1 cellular context compared by ENCODE assay signal in the genomic region with DNA sequence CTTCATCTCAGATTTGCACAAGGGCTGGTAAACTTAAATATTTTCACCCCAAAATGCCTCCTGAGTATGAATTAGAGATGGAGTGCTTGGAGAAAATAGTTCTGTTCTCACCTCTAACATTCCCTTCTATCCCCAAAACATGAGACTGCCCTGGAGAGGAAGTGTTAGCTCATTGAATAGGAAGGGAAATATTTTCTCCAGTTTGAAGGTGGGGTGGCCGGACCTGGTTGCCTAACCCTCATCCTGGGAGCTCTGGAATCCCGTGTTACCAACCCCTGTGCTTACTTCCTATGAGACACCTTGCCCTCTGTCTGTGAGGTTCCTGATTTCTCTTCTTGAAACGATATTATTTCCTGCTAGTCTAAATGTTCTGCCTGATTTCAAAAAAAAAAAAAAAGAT.
TF ChIP-seq lines count a peak whose summit lies in the region.

No MANE protein-coding gene starts in this region.

TF ChIP-seq in HepG2, 621 proteins besides CTCF, POLR2A, EP300 and RAD21:
- TF ChIP-seq MTA3 (CRISPR knock-in tag; IDR thresholded peaks at IDR 0.05) (no peak), MXD4 (CRISPR knock-in tag; IDR thresholded peaks at IDR 0.05) (no peak), ZNF337 (CRISPR knock-in tag; IDR thresholded peaks at IDR 0.05; ENCODE audit: borderline replicate concordance, low read depth) (no peak), FOXJ3 (CRISPR knock-in tag; IDR thresholded peaks at IDR 0.05; ENCODE audit: borderline replicate concordance) (no peak), ZNF562 (CRISPR knock-in tag; IDR thresholded peaks at IDR 0.05; ENCODE audit: borderline replicate concordance) (no peak), ZIK1 (CRISPR knock-in tag; IDR thresholded peaks at IDR 0.05; ENCODE audit: borderline replicate concordance, low read depth) (no peak), RFX5 (IDR thresholded peaks at IDR 0.05; ENCODE audit: low read depth, low read length) (no peak), ZEB1 (IDR thresholded peaks at IDR 0.05; ENCODE audit: insufficient replicate concordance, low read depth) (no peak), RAD51 (IDR thresholded peaks at IDR 0.05; ENCODE audit: borderline replicate concordance) (no peak), NFE2L2 (IDR thresholded peaks at IDR 0.05; ENCODE audit: low read length) (no peak), ZNF225 (CRISPR knock-in tag; IDR thresholded peaks at IDR 0.05) (no peak), RBAK (CRISPR knock-in tag; IDR thresholded peaks at IDR 0.05) (no peak), IKZF4 (CRISPR knock-in tag; IDR thresholded peaks at IDR 0.05; ENCODE audit: borderline replicate concordance, low read depth, not compliant biosample characterization) (no peak), SNAPC2 (CRISPR knock-in tag; IDR thresholded peaks at IDR 0.05) (no peak), KDM3A (CRISPR knock-in tag; IDR thresholded peaks at IDR 0.05; ENCODE audit: low read depth) (no peak)
- TF ChIP-seq, protein P1, sequence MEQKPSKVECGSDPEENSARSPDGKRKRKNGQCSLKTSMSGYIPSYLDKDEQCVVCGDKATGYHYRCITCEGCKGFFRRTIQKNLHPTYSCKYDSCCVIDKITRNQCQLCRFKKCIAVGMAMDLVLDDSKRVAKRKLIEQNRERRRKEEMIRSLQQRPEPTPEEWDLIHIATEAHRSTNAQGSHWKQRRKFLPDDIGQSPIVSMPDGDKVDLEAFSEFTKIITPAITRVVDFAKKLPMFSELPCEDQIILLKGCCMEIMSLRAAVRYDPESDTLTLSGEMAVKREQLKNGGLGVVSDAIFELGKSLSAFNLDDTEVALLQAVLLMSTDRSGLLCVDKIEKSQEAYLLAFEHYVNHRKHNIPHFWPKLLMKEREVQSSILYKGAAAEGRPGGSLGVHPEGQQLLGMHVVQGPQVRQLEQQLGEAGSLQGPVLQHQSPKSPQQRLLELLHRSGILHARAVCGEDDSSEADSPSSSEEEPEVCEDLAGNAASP (CRISPR knock-in tag; IDR thresholded peaks at IDR 0.05; ENCODE audit: borderline replicate concordance): no peak
- TF ChIP-seq, protein P2, sequence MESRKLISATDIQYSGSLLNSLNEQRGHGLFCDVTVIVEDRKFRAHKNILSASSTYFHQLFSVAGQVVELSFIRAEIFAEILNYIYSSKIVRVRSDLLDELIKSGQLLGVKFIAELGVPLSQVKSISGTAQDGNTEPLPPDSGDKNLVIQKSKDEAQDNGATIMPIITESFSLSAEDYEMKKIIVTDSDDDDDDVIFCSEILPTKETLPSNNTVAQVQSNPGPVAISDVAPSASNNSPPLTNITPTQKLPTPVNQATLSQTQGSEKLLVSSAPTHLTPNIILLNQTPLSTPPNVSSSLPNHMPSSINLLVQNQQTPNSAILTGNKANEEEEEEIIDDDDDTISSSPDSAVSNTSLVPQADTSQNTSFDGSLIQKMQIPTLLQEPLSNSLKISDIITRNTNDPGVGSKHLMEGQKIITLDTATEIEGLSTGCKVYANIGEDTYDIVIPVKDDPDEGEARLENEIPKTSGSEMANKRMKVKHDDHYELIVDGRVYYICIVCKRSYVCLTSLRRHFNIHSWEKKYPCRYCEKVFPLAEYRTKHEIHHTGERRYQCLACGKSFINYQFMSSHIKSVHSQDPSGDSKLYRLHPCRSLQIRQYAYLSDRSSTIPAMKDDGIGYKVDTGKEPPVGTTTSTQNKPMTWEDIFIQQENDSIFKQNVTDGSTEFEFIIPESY (CRISPR knock-in tag; IDR thresholded peaks at IDR 0.05): no peak
- TF ChIP-seq, protein P3, sequence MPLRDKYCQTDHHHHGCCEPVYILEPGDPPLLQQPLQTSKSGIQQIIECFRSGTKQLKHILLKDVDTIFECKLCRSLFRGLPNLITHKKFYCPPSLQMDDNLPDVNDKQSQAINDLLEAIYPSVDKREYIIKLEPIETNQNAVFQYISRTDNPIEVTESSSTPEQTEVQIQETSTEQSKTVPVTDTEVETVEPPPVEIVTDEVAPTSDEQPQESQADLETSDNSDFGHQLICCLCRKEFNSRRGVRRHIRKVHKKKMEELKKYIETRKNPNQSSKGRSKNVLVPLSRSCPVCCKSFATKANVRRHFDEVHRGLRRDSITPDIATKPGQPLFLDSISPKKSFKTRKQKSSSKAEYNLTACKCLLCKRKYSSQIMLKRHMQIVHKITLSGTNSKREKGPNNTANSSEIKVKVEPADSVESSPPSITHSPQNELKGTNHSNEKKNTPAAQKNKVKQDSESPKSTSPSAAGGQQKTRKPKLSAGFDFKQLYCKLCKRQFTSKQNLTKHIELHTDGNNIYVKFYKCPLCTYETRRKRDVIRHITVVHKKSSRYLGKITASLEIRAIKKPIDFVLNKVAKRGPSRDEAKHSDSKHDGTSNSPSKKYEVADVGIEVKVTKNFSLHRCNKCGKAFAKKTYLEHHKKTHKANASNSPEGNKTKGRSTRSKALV (CRISPR knock-in tag; IDR thresholded peaks at IDR 0.05): no peak
